1 cellular context compared by ENCODE assay signal in genomic region chr1:1431845-1432565, GRCh38.
TF ChIP-seq lines count a peak whose summit lies in the region.

No MANE protein-coding gene starts in this region.

TF ChIP-seq in HepG2, 621 proteins besides CTCF, POLR2A, EP300 and RAD21 (continued from another document and continues in another):
- TF ChIP-seq ISX (CRISPR knock-in tag; conservative IDR thresholded peaks at IDR 0.05) (0 out of 2 replicates have a peak, but pooled peaks have one; percentile 14), ZFY (CRISPR knock-in tag; IDR thresholded peaks at IDR 0.05) (peak; percentile 93), HNRNPK (IDR thresholded peaks at IDR 0.05; ENCODE audit: low read depth, low read length, poor library complexity, severe bottlenecking) (peak; percentile 6), ZNF264 (CRISPR knock-in tag; IDR thresholded peaks at IDR 0.05) (no peak; the same call in 1 of the 2 replicates), RFXANK (CRISPR knock-in tag; IDR thresholded peaks at IDR 0.05) (0 out of 2 replicates have a peak, but pooled peaks have one; percentile 43), RBAK (CRISPR knock-in tag; IDR thresholded peaks at IDR 0.05) (no peak), ASH2L (IDR thresholded peaks at IDR 0.05; ENCODE audit: insufficient read length, low read depth, low read length) (no peak), ZBTB21 (CRISPR knock-in tag; IDR thresholded peaks at IDR 0.05) (no peak), ELF1 (CRISPR knock-in tag; IDR thresholded peaks at IDR 0.05) (peak; percentile 50), TEAD2 (CRISPR knock-in tag; IDR thresholded peaks at IDR 0.05) (no peak), RERE (CRISPR knock-in tag; IDR thresholded peaks at IDR 0.05; ENCODE audit: low read depth) (no peak; the same call in none of the 2 replicates), MTA3 (CRISPR knock-in tag; IDR thresholded peaks at IDR 0.05) (no peak), IKZF1 (IDR thresholded peaks at IDR 0.05) (no peak), ZNF883 (CRISPR knock-in tag; IDR thresholded peaks at IDR 0.05; ENCODE audit: not compliant biosample characterization) (peak; percentile 80), ZNF724P (CRISPR knock-in tag; IDR thresholded peaks at IDR 0.05; ENCODE audit: borderline replicate concordance) (peak; percentile 66; the same call in 1 of the 2 replicates), ZNF614 (CRISPR knock-in tag; IDR thresholded peaks at IDR 0.05; ENCODE audit: borderline replicate concordance) (no peak), KDM2A (CRISPR knock-in tag; IDR thresholded peaks at IDR 0.05; ENCODE audit: borderline replicate concordance, low read depth) (peak; percentile 80), NFRKB (IDR thresholded peaks at IDR 0.05) (no peak), SP140L (CRISPR knock-in tag; IDR thresholded peaks at IDR 0.05; ENCODE audit: borderline replicate concordance) (no peak), RBM39 (IDR thresholded peaks at IDR 0.05; ENCODE audit: low read depth, low read length, poor library complexity, severe bottlenecking) (no peak), THRA (CRISPR knock-in tag; IDR thresholded peaks at IDR 0.05; ENCODE audit: borderline replicate concordance) (peak; percentile 71), AFF4 (CRISPR knock-in tag; IDR thresholded peaks at IDR 0.05) (no peak; the same call in 1 of the 2 replicates), ZBTB25 (CRISPR knock-in tag; IDR thresholded peaks at IDR 0.05) (peak; percentile 71), TCF12 (IDR thresholded peaks at IDR 0.05) (no peak), TCF12 (CRISPR knock-in tag; IDR thresholded peaks at IDR 0.05) (no peak), ZNF709 (CRISPR knock-in tag; IDR thresholded peaks at IDR 0.05) (no peak), ARID5B (CRISPR knock-in tag; IDR thresholded peaks at IDR 0.05) (peak; percentile 65), MXD3 (CRISPR knock-in tag; IDR thresholded peaks at IDR 0.05) (peak; percentile 84), ZNF639 (CRISPR knock-in tag; conservative IDR thresholded peaks at IDR 0.05) (0 out of 2 replicates have a peak, but pooled peaks have one; percentile 68), ZKSCAN8 (CRISPR knock-in tag; IDR thresholded peaks at IDR 0.05; ENCODE audit: borderline replicate concordance) (peak; percentile 84; the same call in 1 of the 2 replicates), SOX6 (IDR thresholded peaks at IDR 0.05) (no peak), SOX6 (CRISPR knock-in tag; IDR thresholded peaks at IDR 0.05) (peak; percentile 71), NBN (conservative IDR thresholded peaks at IDR 0.05) (no peak), NFIC (IDR thresholded peaks at IDR 0.05; ENCODE audit: low read length) (no peak), ZBTB4 (CRISPR knock-in tag; IDR thresholded peaks at IDR 0.05; ENCODE audit: borderline replicate concordance) (no peak), NFIB (CRISPR knock-in tag; IDR thresholded peaks at IDR 0.05; ENCODE audit: borderline replicate concordance) (no peak), KLF13 (CRISPR knock-in tag; IDR thresholded peaks at IDR 0.05) (no peak), TAF1 (CRISPR knock-in tag; IDR thresholded peaks at IDR 0.05) (peak; percentile 90), TAF15 (IDR thresholded peaks at IDR 0.05; ENCODE audit: low read depth, low read length, poor library complexity, severe bottlenecking) (peak; percentile 91), ATF1 (CRISPR knock-in tag; IDR thresholded peaks at IDR 0.05) (no peak), EZH2 (conservative IDR thresholded peaks at IDR 0.05; ENCODE audit: low read depth, low read length) (no peak)
